Comparison of ENCODE assay signal across 8 cellular contexts in genomic region chr1:230277201-230277771, GRCh38.
DNase-seq lines count a peak whose midpoint lies in the region; ATAC-seq and TF ChIP-seq lines count a peak whose summit lies in the region.

No MANE protein-coding gene starts in this region.

- no peak overlapping the region for H3K27ac ChIP-seq in hepatocyte
- no peak overlapping the region for H3K27ac ChIP-seq in testis

- H3K27me3 Mint-ChIP-seq in activated B cell treated with CpG ODN at 0.5 μM for 24 hours, result no peaks in the 10 kb centered on the region

- peak overlapping the region; percentile 27 for H3K27ac Mint-ChIP-seq in activated B cell treated with CpG ODN at 0.5 μM for 24 hours

- no peaks in the 10 kb centered on the region for H3K9me2 ChIP-seq in hepatocyte (replicated peaks; ENCODE audit: insufficient read depth)

- no peaks in the 10 kb centered on the region for H3K36me3 ChIP-seq in mucosa of descending colon (ENCODE audit: low read depth)
- H3K36me3 ChIP-seq in hepatocyte (replicated peaks; ENCODE audit: insufficient read depth, low read depth), result no peaks in the 10 kb centered on the region
- no peaks in the 10 kb centered on the region for H3K36me3 ChIP-seq in testis (ENCODE audit: low read depth, missing control alignments)

- H4K20me1 ChIP-seq in hepatocyte (ENCODE audit: insufficient read depth, poor library complexity, severe bottlenecking), result no peaks in the 10 kb centered on the region

- no peak overlapping the region for H2AFZ ChIP-seq in hepatocyte

- no peak for TF ChIP-seq POLR2A in testis (IDR thresholded peaks at IDR 0.05)

- H3K36me3 Mint-ChIP-seq in activated B cell treated with CpG ODN at 0.5 μM for 24 hours (ENCODE audit: low read depth), result peaks cover 60% of the 10 kb centered on the region

- no peak for TF ChIP-seq CTCF in activated B cell treated with CpG ODN at 0.5 μM for 24 hours (IDR thresholded peaks at IDR 0.05)
- no peak for TF ChIP-seq CTCF in mucosa of descending colon (IDR thresholded peaks at IDR 0.05)
- TF ChIP-seq CTCF in hepatocyte (IDR thresholded peaks at IDR 0.05; ENCODE audit: poor library complexity), result no peak
- no peak for TF ChIP-seq CTCF in testis (IDR thresholded peaks at IDR 0.05)

- POLR2A ChIA-PET in activated B cell treated with CpG ODN at 0.5 μM for 24 hours (lab: Charles Lee), result interaction anchor here (1.0 kb wide), 1 partner anchor 167 kb away, joined by 3 read pairs; no protein-coding TSS in a partner anchor

- H3K9me3 ChIP-seq in mucosa of descending colon, result no peaks in the 10 kb centered on the region
- no peaks in the 10 kb centered on the region for H3K9me3 ChIP-seq in hepatocyte (ENCODE audit: low read depth)
- no peaks in the 10 kb centered on the region for H3K9me3 ChIP-seq in testis

- H3K27me3 ChIP-seq in hepatocyte, result no peaks in the 10 kb centered on the region
- H3K27me3 ChIP-seq in testis, result no peaks in the 10 kb centered on the region

- peaks cover 82% of the 10 kb centered on the region for H3K4me1 Mint-ChIP-seq in activated B cell treated with CpG ODN at 0.5 μM for 24 hours

- DNase-seq in ELF-1 (ENCODE audit: low read depth, low spot score) (peak; percentile 96), activated B cell treated with CpG ODN at 0.5 μM for 24 hours (no peak), mucosa of descending colon (no peak), NCI-H2171 treated with DMSO at 0.1 percent for 48 hours (lab: John Stamatoyannopoulos, UW) (no peak), hepatocyte (ENCODE audit: low spot score) (no peak), testis (no peak)

- H3K4me1 ChIP-seq in mucosa of descending colon (ENCODE audit: low read depth), result peaks cover 16% of the 10 kb centered on the region
- peaks cover 5% of the 10 kb centered on the region for H3K4me1 ChIP-seq in hepatocyte (ENCODE audit: insufficient read depth)
- H3K4me1 ChIP-seq in testis, result no peaks in the 10 kb centered on the region

- no peak overlapping the region for H3K4me2 ChIP-seq in hepatocyte

- intact Hi-C loops in activated B cell treated with CpG ODN at 0.5 μM for 24 hours (cut with micrococcal nuclease) (loop anchor here (10.0 kb wide), 1 partner anchor 172 kb away; no protein-coding TSS in a partner anchor), mucosa of descending colon (cut with DNase I, micrococcal nuclease) (no loop called here), testis (cut with DNase I; ENCODE audit: low total_unique reads) (no loop called here)

- no peaks in the 10 kb centered on the region for H3K9me3 Mint-ChIP-seq in activated B cell treated with CpG ODN at 0.5 μM for 24 hours

- WGBS in hepatocyte (ENCODE audit: low lambda C conversion rate, missing lambda C conversion rate), result 61% methylated on average over 12 of the region's 12 CpGs
- WGBS in testis, 2 donors, result 64 to 74% methylated on average over 9 to 12 of the region's 12 CpGs

- peak overlapping the region; percentile 19 for H3K4me3 Mint-ChIP-seq in activated B cell treated with CpG ODN at 0.5 μM for 24 hours

- CTCF ChIA-PET in activated B cell treated with CpG ODN at 0.5 μM for 24 hours (lab: Charles Lee), result no interaction called here

- ATAC-seq in HG03045 (IDR thresholded peaks at IDR 0.05; ENCODE audit: unreplicated experiment) (peak; percentile 49), activated B cell treated with CpG ODN at 0.5 μM for 24 hours (ENCODE audit: low read depth) (no peak), mucosa of descending colon (peak; percentile 18), GM21367 (IDR thresholded peaks at IDR 0.05; ENCODE audit: unreplicated experiment) (no peak)

- H3K4me3 ChIP-seq in mucosa of descending colon, result no peak overlapping the region
- no peak overlapping the region for H3K4me3 ChIP-seq in hepatocyte
- H3K4me3 ChIP-seq in testis, result no peak overlapping the region

- no peaks in the 10 kb centered on the region for H3K79me2 ChIP-seq in hepatocyte

Comparison
In these comparisons a context has a peak if more than half of its experiments do, and no peak if none do; other contexts are left out.
1. ATAC-seq: peak in HG03045 (single experiment) and mucosa of descending colon (single experiment); none in activated B cell treated with CpG ODN at 0.5 μM for 24 hours (single experiment) and GM21367 (single experiment).